In the genomic region with DNA sequence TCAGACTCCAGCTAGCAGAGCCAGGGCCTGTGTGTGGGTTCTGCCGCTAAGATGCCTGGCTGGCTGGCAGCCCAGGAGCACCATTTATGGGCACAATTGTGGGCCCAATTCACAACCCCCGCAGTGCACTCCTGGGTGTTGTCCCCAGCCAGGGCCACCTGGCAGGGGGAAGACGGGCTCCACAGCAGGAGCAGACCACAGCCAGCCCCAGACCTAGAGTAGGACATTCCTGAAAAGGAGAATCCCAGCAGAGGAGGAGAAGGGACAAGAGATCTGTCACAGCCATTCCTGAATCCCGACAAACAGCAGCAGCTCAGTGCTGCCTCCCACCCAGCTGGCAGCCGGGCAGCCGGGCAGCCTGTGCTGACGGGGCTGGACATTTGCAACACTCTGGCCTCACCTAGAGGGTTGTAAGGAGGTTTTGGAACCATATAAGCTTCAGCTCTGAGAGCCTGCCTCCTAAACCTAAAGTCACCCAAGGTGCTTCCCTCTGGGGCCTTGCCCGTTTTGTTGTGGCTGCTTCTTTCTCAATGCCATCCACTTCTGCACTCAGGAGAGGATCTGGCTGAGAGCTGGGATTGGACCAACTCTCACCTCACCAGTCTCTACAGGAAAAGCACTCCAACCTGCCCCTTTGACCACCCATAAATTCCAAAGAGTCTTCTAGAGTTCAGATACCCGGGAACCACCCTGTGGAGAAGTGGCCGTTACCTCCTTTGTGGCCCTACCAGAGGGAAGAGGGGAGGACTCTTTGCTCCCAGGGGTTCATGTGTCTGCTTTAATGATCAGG, we compare ENCODE assay signal across 17 cellular contexts. TPM values are rescaled to one million over a fixed set of nuclear protein-coding genes. Genes with fewer than 3 reads are reported as not detected.
DNase-seq lines count a peak whose midpoint lies in the region; TF ChIP-seq lines count a peak whose summit lies in the region.
"Had no signal": no experiment of that assay in that cellular context is flagged by ENCODE, and none has a peak within 500 bp of the region (broad histone marks: within the 10 kb centered on the region; RNA-seq: fewer than 3 reads in every experiment).

No MANE protein-coding gene starts in this region.

- H3K27me3 ChIP-seq in GM23248 (replicated peaks; ENCODE audit: insufficient read depth) (peaks cover 9% of the 10 kb centered on the region; the same call in 1 of the 2 replicates), esophagus muscularis mucosa (no peaks in the 10 kb centered on the region), sigmoid colon (no peaks in the 10 kb centered on the region)
- H3K27me3 ChIP-seq: thyroid gland had no signal

- H3K36me3 ChIP-seq in GM23248 (ENCODE audit: low read depth), result no peaks in the 10 kb centered on the region
- no peaks in the 10 kb centered on the region for H3K36me3 ChIP-seq in HEK293 (ENCODE audit: control insufficient read depth in 2 of 2, insufficient read depth in 1 of 2, low read length in 2 of 2)
- no peaks in the 10 kb centered on the region for H3K36me3 ChIP-seq in esophagus muscularis mucosa
- no peaks in the 10 kb centered on the region for H3K36me3 ChIP-seq in sigmoid colon
- H3K36me3 ChIP-seq: thyroid gland had no signal

- intact Hi-C loops in esophagus muscularis mucosa (cut with DNase I), result no loop called here
- intact Hi-C loops in sigmoid colon (cut with DNase I), result no loop called here

- H4K20me1 ChIP-seq in GM23248 (ENCODE audit: insufficient read depth), result no peaks in the 10 kb centered on the region

- no peak overlapping the region for H3K4me2 ChIP-seq in GM23248 (ENCODE audit: unreplicated experiment)

- H3K9me2 ChIP-seq in GM23248 (ENCODE audit: insufficient read depth), result 0 out of 2 replicates have a peak, but pooled peaks cover 3% of the 10 kb centered on the region

- TF ChIP-seq CTCF in HEK293 (tag by site-specific recombination; IDR thresholded peaks at IDR 0.05) (peak; percentile 46; the same call in 1 of the 2 replicates), esophagus muscularis mucosa (IDR thresholded peaks at IDR 0.05) (peak in 2 of 3 experiments; percentile 15 to 22), sigmoid colon (IDR thresholded peaks at IDR 0.05) (no peak)

- CTCF ChIA-PET in HEK293 (lab: Yijun Ruan, JAX), result interaction anchor here (1.3 to 1.7 kb wide), 2 partner anchors 12 to 15 kb away, joined by 3 to 6 read pairs; no protein-coding TSS in a partner anchor

- 34 to 36% methylated on average over 10 of the region's 10 CpGs for WGBS in GM23248 (ENCODE audit: low coverage in 1 of 2, low lambda C conversion rate in 2 of 2, missing lambda C conversion rate in 2 of 2), 2 experiments
- 54% methylated on average over 7 of the region's 10 CpGs for WGBS in esophagus muscularis mucosa
- 25 to 62% methylated on average over 10 of the region's 10 CpGs for WGBS in sigmoid colon, 2 donors

- no peak for TF ChIP-seq POLR2A in esophagus muscularis mucosa (IDR thresholded peaks at IDR 0.05; ENCODE audit: low read depth)
- TF ChIP-seq POLR2A in sigmoid colon (IDR thresholded peaks at IDR 0.05), result no peak

- peaks cover 8% of the 10 kb centered on the region for H3K79me2 ChIP-seq in GM23248 (ENCODE audit: insufficient read depth)

- in situ Hi-C loops in GM23248 (cut with MboI), result no loop called here

- H3K9ac ChIP-seq in GM23248, result no peak overlapping the region

- POLR2A ChIA-PET in HEK293 (lab: Yijun Ruan, JAX), result no interaction called here

- H3K27ac ChIP-seq in GM23248 (no peak overlapping the region), HEK293 (ENCODE audit: extremely low read depth, low read depth, low read length) (no peak overlapping the region), esophagus muscularis mucosa (replicated peaks in 1 of 4) (peak overlapping the region; percentile 27 to 62 (median 39)), sigmoid colon (peak overlapping the region; percentile 24 to 77 (median 66))
- H3K27ac ChIP-seq: thyroid gland had no signal

- DNase-seq in GM23248, result peak; percentile 20
- no peak for DNase-seq in esophagus muscularis mucosa (ENCODE audit: extremely low spot score)
- DNase-seq in sigmoid colon, result no peak
- DNase-seq in UCSD-AML1 (lab: John Stamatoyannopoulos, UW; ENCODE audit: unreplicated experiment), result no peak
- DNase-seq in COLO829 (ENCODE audit: low spot score), result no peak
- DNase-seq in NCI-H2081 treated with DMSO at 0.1 percent for 48 hours (lab: John Stamatoyannopoulos, UW), result no peak
- DNase-seq: activated CD4-positive, CD25-positive, alpha-beta regulatory T cell treated with anti-CD3 and anti-CD28 coated beads, Interleukin-2, amount 50 U/mL, for 72 hours; COR-L47; hippocampal formation; Karpas-422; mesenchymal stem cell; NCI-H1105 treated with DMSO at 0.1 percent for 48 hours; NCI-H2171 treated with DMSO at 0.1 percent for 48 hours; retina; stimulated activated CD4-positive, alpha-beta T cell treated with anti-CD3 and anti-CD28 coated beads, Interleukin-15, amount 100 ng/mL, for 24 hours; thyroid gland had no signal

- no peak overlapping the region for H3K4me3 ChIP-seq in GM23248
- H3K4me3 ChIP-seq in HEK293 (ENCODE audit: low read depth, low read length), result no peak overlapping the region
- H3K4me3 ChIP-seq in esophagus muscularis mucosa, result no peak overlapping the region
- H3K4me3 ChIP-seq in sigmoid colon, result no peak overlapping the region
- H3K4me3 ChIP-seq: thyroid gland had no signal

- no peak overlapping the region for H2AFZ ChIP-seq in GM23248

- H3F3A ChIP-seq in GM23248 (ENCODE audit: insufficient read depth), result peaks cover 4% of the 10 kb centered on the region; the same call in 1 of the 2 replicates

- H3K9me3 ChIP-seq in GM23248 (ENCODE audit: low read depth), result no peaks in the 10 kb centered on the region
- no peaks in the 10 kb centered on the region for H3K9me3 ChIP-seq in HEK293 (ENCODE audit: control insufficient read depth, insufficient read depth, low read depth, low read length)
- H3K9me3 ChIP-seq in esophagus muscularis mucosa, result no peaks in the 10 kb centered on the region
- H3K9me3 ChIP-seq in sigmoid colon, result no peaks in the 10 kb centered on the region
- H3K9me3 ChIP-seq: thyroid gland had no signal

- H3K4me1 ChIP-seq in GM23248 (ENCODE audit: insufficient read depth), result peaks cover 2% of the 10 kb centered on the region; the same call in 1 of the 2 replicates
- peaks cover 2% of the 10 kb centered on the region; the same call in 1 of the 2 replicates for H3K4me1 ChIP-seq in HEK293 (ENCODE audit: control insufficient read depth, insufficient read depth, low read length)
- H3K4me1 ChIP-seq in esophagus muscularis mucosa, result peaks cover 4 to 19% (median 14%) of the 10 kb centered on the region in 4 donors
- peaks cover 0 to 19% (median 14%) of the 10 kb centered on the region in 4 donors for H3K4me1 ChIP-seq in sigmoid colon

- TF ChIP-seq EP300 in esophagus muscularis mucosa (IDR thresholded peaks at IDR 0.05) (no peak), sigmoid colon (IDR thresholded peaks at IDR 0.05) (no peak)

TF ChIP-seq in HEK293, 187 proteins besides CTCF, POLR2A, EP300 and RAD21:
- TF ChIP-seq, protein P1, sequence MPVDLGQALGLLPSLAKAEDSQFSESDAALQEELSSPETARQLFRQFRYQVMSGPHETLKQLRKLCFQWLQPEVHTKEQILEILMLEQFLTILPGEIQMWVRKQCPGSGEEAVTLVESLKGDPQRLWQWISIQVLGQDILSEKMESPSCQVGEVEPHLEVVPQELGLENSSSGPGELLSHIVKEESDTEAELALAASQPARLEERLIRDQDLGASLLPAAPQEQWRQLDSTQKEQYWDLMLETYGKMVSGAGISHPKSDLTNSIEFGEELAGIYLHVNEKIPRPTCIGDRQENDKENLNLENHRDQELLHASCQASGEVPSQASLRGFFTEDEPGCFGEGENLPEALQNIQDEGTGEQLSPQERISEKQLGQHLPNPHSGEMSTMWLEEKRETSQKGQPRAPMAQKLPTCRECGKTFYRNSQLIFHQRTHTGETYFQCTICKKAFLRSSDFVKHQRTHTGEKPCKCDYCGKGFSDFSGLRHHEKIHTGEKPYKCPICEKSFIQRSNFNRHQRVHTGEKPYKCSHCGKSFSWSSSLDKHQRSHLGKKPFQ (tag by site-specific recombination; IDR thresholded peaks at IDR 0.05), result no peak
- TF ChIP-seq ZFP3 (tag by site-specific recombination; IDR thresholded peaks at IDR 0.05; ENCODE audit: low read depth) (no peak), ZNF132 (tag by site-specific recombination; IDR thresholded peaks at IDR 0.05; ENCODE audit: borderline replicate concordance) (no peak), GLIS1 (tag by site-specific recombination; IDR thresholded peaks at IDR 0.05) (peak; percentile 35; the same call in 1 of the 2 replicates), ZNF473 (tag by site-specific recombination; IDR thresholded peaks at IDR 0.05) (no peak), ZNF558 (tag by site-specific recombination; IDR thresholded peaks at IDR 0.05) (no peak), ZFHX2 (tag by site-specific recombination; conservative IDR thresholded peaks at IDR 0.05) (0 out of 2 replicates have a peak, but pooled peaks have one; percentile 9), ZIC2 (tag by site-specific recombination; IDR thresholded peaks at IDR 0.05) (peak; percentile 82), ZBTB48 (tag by site-specific recombination; IDR thresholded peaks at IDR 0.05) (no peak)
- TF ChIP-seq, protein P2, sequence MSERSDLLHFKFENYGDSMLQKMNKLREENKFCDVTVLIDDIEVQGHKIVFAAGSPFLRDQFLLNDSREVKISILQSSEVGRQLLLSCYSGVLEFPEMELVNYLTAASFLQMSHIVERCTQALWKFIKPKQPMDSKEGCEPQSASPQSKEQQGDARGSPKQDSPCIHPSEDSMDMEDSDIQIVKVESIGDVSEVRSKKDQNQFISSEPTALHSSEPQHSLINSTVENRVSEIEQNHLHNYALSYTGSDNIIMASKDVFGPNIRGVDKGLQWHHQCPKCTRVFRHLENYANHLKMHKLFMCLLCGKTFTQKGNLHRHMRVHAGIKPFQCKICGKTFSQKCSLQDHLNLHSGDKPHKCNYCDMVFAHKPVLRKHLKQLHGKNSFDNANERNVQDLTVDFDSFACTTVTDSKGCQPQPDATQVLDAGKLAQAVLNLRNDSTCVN (tag by site-specific recombination; optimal IDR thresholded peaks at IDR 0.05), result no peak

RNA-seq across cellular contexts. Expression of a gene that starts 4.1 kb away (rescaled TPM):
- 8.5 and 9.5 TPM in 2 replicates for total RNA-seq in GM23248 (2014; rRNA removed; shearing (Covaris generic))
- 10.0 and 10.4 TPM in 2 replicates for polyA plus RNA-seq in GM23248 (2016; fragmentation: Nextera tagmentation; extraction: Ambion mirVana)
- total RNA-seq in esophagus muscularis mucosa, result 10 to 100 TPM in 1 of 4 donors, 1 to 10 TPM in 3; 3.6 to 11.0 (median 6.1) TPM
- 1 to 10 TPM; 5.8 to 8.2 (median 6.3) TPM for total RNA-seq in sigmoid colon
- 10 to 100 TPM in 2 of 3 donors, 1 to 10 TPM in 1; 8.4 to 17.9 (median 16.4) TPM for polyA plus RNA-seq in sigmoid colon

Comparison
In these comparisons a context has a peak if more than half of its experiments do, and no peak if none do; other contexts are left out.
1. H3K27ac ChIP-seq: peak in esophagus muscularis mucosa (4 of 4) and sigmoid colon (4 of 4); none in GM23248 (single experiment) and HEK293 (single experiment).
2. CTCF ChIP-seq: peak in HEK293 (single experiment) and esophagus muscularis mucosa (2 of 3); none in sigmoid colon (0 of 4).